ENCODE assay signal across 9 cellular contexts in the genomic region with DNA sequence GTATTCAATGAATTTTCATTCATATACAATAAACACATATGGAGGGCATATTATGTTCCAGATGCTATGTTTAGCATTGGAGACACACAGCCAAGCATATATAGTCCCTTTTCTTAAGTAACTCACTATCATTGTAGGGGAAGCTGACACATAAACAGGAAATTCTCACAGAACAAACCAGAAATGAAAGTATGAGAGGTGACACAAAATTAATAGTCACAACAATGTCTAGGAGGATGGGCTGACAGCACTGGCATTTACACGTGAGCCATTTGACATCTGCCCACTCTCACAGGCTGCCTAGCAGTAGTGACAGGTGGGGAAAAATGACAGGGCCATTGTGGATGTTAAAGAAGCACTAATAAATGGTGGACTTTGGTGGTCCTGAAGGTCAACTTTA. TPM values are rescaled to one million over a fixed set of nuclear protein-coding genes. Genes with fewer than 3 reads are reported as not detected.
A peak's percentile ranks its signal among the peaks of the same experiment; 100 is the strongest.
DNase-seq lines count a peak whose midpoint lies in the region; ATAC-seq, FAIRE-seq and TF ChIP-seq lines count a peak whose summit lies in the region.
"Had no signal": no experiment of that assay in that cellular context is flagged by ENCODE, and none has a peak within 500 bp of the region (broad histone marks: within the 10 kb centered on the region; RNA-seq: fewer than 3 reads in every experiment).

No MANE protein-coding gene starts in this region.

- CTCF ChIA-PET in activated naive CD4-positive, alpha-beta T cell treated with anti-CD3 and anti-CD28 coated beads for 36 hours (lab: Charles Lee) = interaction anchor here (5.9 kb wide), 1 partner anchor 37 kb away, joined by 69 read pairs; the partner anchor contains the start of gene MRPL1

- peak overlapping the region; percentile 70 for H3K4me3 Mint-ChIP-seq in activated naive CD4-positive, alpha-beta T cell treated with anti-CD3 and anti-CD28 coated beads for 36 hours
- peak overlapping the region in 7 of 8 donors; percentile 5 to 98 (median 97) for H3K4me3 Mint-ChIP-seq in naive B cell

- no peaks in the 10 kb centered on the region for H3K27me3 Mint-ChIP-seq in activated naive CD4-positive, alpha-beta T cell treated with anti-CD3 and anti-CD28 coated beads for 36 hours (ENCODE audit: low read depth)
- H3K27me3 Mint-ChIP-seq in naive B cell = no peaks in the 10 kb centered on the region

- peak overlapping the region; percentile 98 for H3K27ac Mint-ChIP-seq in activated naive CD4-positive, alpha-beta T cell treated with anti-CD3 and anti-CD28 coated beads for 36 hours
- H3K27ac Mint-ChIP-seq in naive B cell = peak overlapping the region; percentile 98 to 99 (median 99)

- H3K27ac ChIP-seq in heart left ventricle (peak overlapping the region in 10 of 12 donors; percentile 90 to 100 (median 99)), urinary bladder (ENCODE audit: low read depth) (peak overlapping the region; percentile 34), pancreas (peak overlapping the region in 2 of 4 donors; percentile 99 to 100)

- H3K4me1 ChIP-seq in heart left ventricle = peaks cover 0 to 32% (median 22%) of the 10 kb centered on the region in 12 donors
- no peaks in the 10 kb centered on the region for H3K4me1 ChIP-seq in urinary bladder (ENCODE audit: insufficient read depth)
- H3K4me1 ChIP-seq in pancreas = peaks cover 0 to 14% (median 11%) of the 10 kb centered on the region in 3 donors

- WGBS in heart left ventricle, 4 donors = 36 to 54% (median 54%) methylated on average over 1 of the region's 1 CpG
- 68% methylated on average over 1 of the region's 1 CpG for WGBS in urinary bladder
- WGBS in pancreas, 2 donors = 43 to 44% methylated on average over 1 of the region's 1 CpG

- H3K27me3 ChIP-seq in heart left ventricle (no peaks in the 10 kb centered on the region), pancreas (no peaks in the 10 kb centered on the region)

- peaks cover 16% of the 10 kb centered on the region for H3K36me3 Mint-ChIP-seq in activated naive CD4-positive, alpha-beta T cell treated with anti-CD3 and anti-CD28 coated beads for 36 hours (ENCODE audit: low read depth)
- peaks cover 0 to 14% of the 10 kb centered on the region in 2 donors for H3K36me3 Mint-ChIP-seq in naive B cell

- intact Hi-C loops in heart left ventricle (cut with DNase I) (loop anchor here in 6 of 10 donors (2.0 to 5.0 kb wide), 3 partner anchors 33 to 41 kb away; partner anchors contain the start of gene MRPL1 (in 5 of the 6)), Right ventricle myocardium superior (cut with DNase I) (no loop called here), pancreas (cut with DNase I) (no loop called here)
- intact Hi-C loops in activated naive CD4-positive, alpha-beta T cell treated with anti-CD3 and anti-CD28 coated beads for 36 hours (cut with micrococcal nuclease) = loop anchor here (1.0 to 2.0 kb wide), 7 partner anchors 20 to 836 kb away; partner anchors contain the start of gene MRPL1

- TF ChIP-seq CTCF in heart left ventricle (IDR thresholded peaks at IDR 0.05) = no peak
- no peak for TF ChIP-seq CTCF in pancreas (IDR thresholded peaks at IDR 0.05)

- no peaks in the 10 kb centered on the region for H3K9me3 ChIP-seq in heart left ventricle
- H3K9me3 ChIP-seq in pancreas = no peaks in the 10 kb centered on the region

- no peaks in the 10 kb centered on the region for H3K36me3 ChIP-seq in heart left ventricle
- no peaks in the 10 kb centered on the region for H3K36me3 ChIP-seq in urinary bladder (ENCODE audit: insufficient read depth)
- H3K36me3 ChIP-seq in pancreas = no peaks in the 10 kb centered on the region

- ATAC-seq in heart left ventricle (no peak), Right ventricle myocardium superior (ENCODE audit: poor library complexity) (no peak), naive B cell (ENCODE audit: low read depth in 2 of 2) (peak; percentile 9 to 22), GM19467 (IDR thresholded peaks at IDR 0.05; ENCODE audit: unreplicated experiment) (no peak), pancreas (no peak)

- H3K9me3 Mint-ChIP-seq in activated naive CD4-positive, alpha-beta T cell treated with anti-CD3 and anti-CD28 coated beads for 36 hours = no peaks in the 10 kb centered on the region
- H3K9me3 Mint-ChIP-seq in naive B cell = peaks cover 0 to 4% (median 0%) of the 10 kb centered on the region in 7 donors

- peaks cover 40% of the 10 kb centered on the region for H3K4me1 Mint-ChIP-seq in activated naive CD4-positive, alpha-beta T cell treated with anti-CD3 and anti-CD28 coated beads for 36 hours (ENCODE audit: low read depth)
- H3K4me1 Mint-ChIP-seq in naive B cell = peaks cover 47 to 55% (median 55%) of the 10 kb centered on the region in 3 donors

- peak overlapping the region in 2 of 12 donors; percentile 94 to 95 for H3K4me3 ChIP-seq in heart left ventricle
- no peak overlapping the region for H3K4me3 ChIP-seq in urinary bladder (ENCODE audit: low read depth, low read length)
- H3K4me3 ChIP-seq in pancreas = no peak overlapping the region

- FAIRE-seq in pancreas (lab: Jason Lieb, UNC) = no peak

- no peak for TF ChIP-seq POLR2A in heart left ventricle (IDR thresholded peaks at IDR 0.05)

- DNase-seq in heart left ventricle = no peak
- no peak for DNase-seq in Right ventricle myocardium superior
- peak; percentile 71 for DNase-seq in activated naive CD4-positive, alpha-beta T cell treated with anti-CD3 and anti-CD28 coated beads for 36 hours
- peak; percentile 62 for DNase-seq in naive B cell
- no peak for DNase-seq in NCI-H526 (lab: John Stamatoyannopoulos, UW)
- no peak for DNase-seq in pancreas
- DNase-seq: Kasumi-1 had no signal

RNA-seq across cellular contexts. Expression of gene CNOT6L, which starts 2.6 kb away (rescaled TPM):
- 10 to 100 TPM; 12.1 to 39.2 (median 19.6) TPM for total RNA-seq in heart left ventricle
- 1 to 10 TPM; 2.2 to 6.9 TPM for polyA plus RNA-seq in heart left ventricle
- total RNA-seq in Right ventricle myocardium superior = 19.3 TPM
- total RNA-seq in activated naive CD4-positive, alpha-beta T cell treated with anti-CD3 and anti-CD28 coated beads for 36 hours = 100 to 1,000 TPM; 108 TPM
- 10 to 100 TPM; 45.0 to 63.8 (median 53.0) TPM for polyA plus RNA-seq in naive B cell (ENCODE audit: low read depth in 6 of 6)
- total RNA-seq in urinary bladder = 51.7 TPM
- 11.8 TPM for polyA plus RNA-seq in urinary bladder
- total RNA-seq in pancreas = 10 to 100 TPM; 22.3 to 38.7 (median 26.9) TPM
- 1 to 10 TPM; 2.2 to 4.8 TPM for polyA plus RNA-seq in pancreas

RNA-seq across cellular contexts. Expression of gene MRPL1, which starts 40.9 kb away (rescaled TPM):
- total RNA-seq in heart left ventricle (10 to 100 TPM; 26.9 to 47.6 (median 40.2) TPM), Right ventricle myocardium superior (44.8 TPM), urinary bladder (42.8 TPM), pancreas (10 to 100 TPM in 4 of 6 donors, 1 to 10 TPM in 2; 8.0 to 16.0 (median 12.4) TPM)
- polyA plus RNA-seq in heart left ventricle (10 to 100 TPM; 34.1 to 69.4 TPM), naive B cell (ENCODE audit: low read depth in 6 of 6) (10 to 100 TPM; 22.3 to 30.9 (median 23.6) TPM), urinary bladder (22.8 TPM), pancreas (10 to 100 TPM; 21.5 to 27.7 TPM)
- total RNA-seq in activated naive CD4-positive, alpha-beta T cell treated with anti-CD3 and anti-CD28 coated beads for 36 hours = 10 to 100 TPM; 37.5 to 39.8 TPM

Comparison
In these comparisons a context has a peak if more than half of its experiments do, and no peak if none do; other contexts are left out.
1. intact Hi-C loops: an anchor here in heart left ventricle (2.0 to 5.0 kb wide) and activated naive CD4-positive, alpha-beta T cell treated with anti-CD3 and anti-CD28 coated beads for 36 hours (1.0 to 2.0 kb wide); none called in Right ventricle myocardium superior and pancreas.
2. ATAC-seq: peak in naive B cell (2 of 2); none in heart left ventricle (0 of 4), Right ventricle myocardium superior (single experiment), GM19467 (single experiment) and pancreas (0 of 4).
3. DNase-seq: peak in activated naive CD4-positive, alpha-beta T cell treated with anti-CD3 and anti-CD28 coated beads for 36 hours (single experiment) and naive B cell (single experiment); none in heart left ventricle (0 of 5), Right ventricle myocardium superior (single experiment), NCI-H526 (0 of 2) and pancreas (0 of 6).